20 cellular contexts compared by ENCODE assay signal in the genomic region with DNA sequence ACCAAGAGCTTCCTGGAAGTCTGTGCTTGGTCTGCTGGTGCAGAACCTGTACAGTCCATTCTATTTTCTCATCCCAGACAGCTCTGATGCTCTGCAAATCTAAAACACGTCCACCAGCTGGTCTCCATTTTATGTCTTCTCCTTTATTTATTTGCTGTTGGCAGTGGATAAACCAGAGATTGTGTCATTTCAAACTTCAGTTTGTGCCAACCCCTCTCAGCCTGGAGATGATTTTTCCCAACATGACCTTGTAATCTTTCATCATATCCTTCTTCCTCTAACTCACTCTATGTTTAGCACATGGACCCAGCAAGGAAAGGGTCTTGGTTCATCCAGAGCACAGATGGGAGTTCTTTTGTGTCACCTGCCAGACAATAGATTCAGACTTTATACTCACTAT.
DNase-seq lines count a peak whose midpoint lies in the region; ATAC-seq and TF ChIP-seq lines count a peak whose summit lies in the region.
"Had no signal": no experiment of that assay in that cellular context is flagged by ENCODE, and none has a peak within 500 bp of the region (broad histone marks: within the 10 kb centered on the region; RNA-seq: fewer than 3 reads in every experiment).

No MANE protein-coding gene starts in this region.

- no peak overlapping the region for H3K27ac Mint-ChIP-seq in natural killer cell
- H3K27ac Mint-ChIP-seq: B cell; CD4-positive, alpha-beta T cell; CD8-positive, alpha-beta T cell had no signal

- H3K4me3 ChIP-seq in AG10803 (ENCODE audit: low read length) = no peak overlapping the region
- no peak overlapping the region for H3K4me3 ChIP-seq in GM23248
- H3K4me3 ChIP-seq in spleen = no peak overlapping the region
- H3K4me3 ChIP-seq: BLaER1 treated with 17β-estradiol and CSF1 and Interleukin-3, amounts not matched to agents 10 nM and 100 nM had no signal

- no peak overlapping the region for H3K4me3 Mint-ChIP-seq in natural killer cell
- H3K4me3 Mint-ChIP-seq: B cell; CD4-positive, alpha-beta T cell; CD8-positive, alpha-beta T cell had no signal

- intact Hi-C loops in spleen (cut with DNase I; ENCODE audit: low total_unique reads) = no loop called here
- intact Hi-C loops in natural killer cell (cut with micrococcal nuclease) = no loop called here

- no peaks in the 10 kb centered on the region for H4K20me1 ChIP-seq in GM23248 (ENCODE audit: insufficient read depth)
- H4K20me1 ChIP-seq: BLaER1 treated with 17β-estradiol and CSF1 and Interleukin-3, amounts not matched to agents 10 nM and 100 nM had no signal

- H3K4me1 Mint-ChIP-seq in natural killer cell = no peaks in the 10 kb centered on the region
- H3K4me1 Mint-ChIP-seq: B cell had no signal

- no peak overlapping the region for H2AFZ ChIP-seq in GM23248

- H3K9me3 ChIP-seq in GM23248 (ENCODE audit: low read depth) (no peaks in the 10 kb centered on the region), spleen (no peaks in the 10 kb centered on the region)
- H3K9me3 ChIP-seq: BLaER1 treated with 17β-estradiol and CSF1 and Interleukin-3, amounts not matched to agents 10 nM and 100 nM; Caco-2 had no signal

- TF ChIP-seq CTCF in AG10803 (conservative IDR thresholded peaks at IDR 0.05; ENCODE audit: low read length) = no peak
- TF ChIP-seq CTCF in spleen (IDR thresholded peaks at IDR 0.05 in 8 of 11, conservative IDR thresholded peaks at IDR 0.05 in 3 of 11) = no peak
- TF ChIP-seq CTCF in natural killer cell (IDR thresholded peaks at IDR 0.05) = no peak

- H3K27ac ChIP-seq in GM23248 (no peak overlapping the region), spleen (no peak overlapping the region)
- H3K27ac ChIP-seq: BLaER1 treated with 17β-estradiol and CSF1 and Interleukin-3, amounts not matched to agents 10 nM and 100 nM; C4-2B had no signal

- no peaks in the 10 kb centered on the region for H3K9me2 ChIP-seq in GM23248 (ENCODE audit: insufficient read depth)

- no peaks in the 10 kb centered on the region for H3K9me3 Mint-ChIP-seq in natural killer cell
- H3K9me3 Mint-ChIP-seq: CD4-positive, alpha-beta T cell; CD8-positive, alpha-beta T cell had no signal

- H3K79me2 ChIP-seq in GM23248 (ENCODE audit: insufficient read depth) = no peaks in the 10 kb centered on the region

- no peaks in the 10 kb centered on the region for H3K36me3 Mint-ChIP-seq in natural killer cell
- H3K36me3 Mint-ChIP-seq: CD8-positive, alpha-beta T cell had no signal

- H3K27me3 Mint-ChIP-seq in natural killer cell (ENCODE audit: low read depth in 2 of 2) = peaks cover 15 to 32% of the 10 kb centered on the region in 2 donors

- no peaks in the 10 kb centered on the region for H3K27me3 ChIP-seq in GM23248 (replicated peaks; ENCODE audit: insufficient read depth)
- H3K27me3 ChIP-seq in spleen (replicated peaks in 1 of 7) = peaks cover 0 to 21% (median 0%) of the 10 kb centered on the region in 7 donors
- H3K27me3 ChIP-seq: BLaER1 treated with 17β-estradiol and CSF1 and Interleukin-3, amounts not matched to agents 10 nM and 100 nM had no signal

- WGBS in GM23248 (ENCODE audit: low coverage in 1 of 2, low lambda C conversion rate in 2 of 2, missing lambda C conversion rate in 2 of 2), 2 experiments = 5 to 6% methylated on average over 1 of the region's 1 CpG
- 40 to 79% (median 58%) methylated on average over 1 of the region's 1 CpG for WGBS in spleen, 5 donors

- peaks cover 17% of the 10 kb centered on the region for H3K4me1 ChIP-seq in GM23248 (ENCODE audit: insufficient read depth)
- no peaks in the 10 kb centered on the region for H3K4me1 ChIP-seq in spleen
- H3K4me1 ChIP-seq: BLaER1 treated with 17β-estradiol and CSF1 and Interleukin-3, amounts not matched to agents 10 nM and 100 nM; Caco-2 had no signal

- peak; percentile 49 for ATAC-seq in left lobe of liver
- ATAC-seq in HG02588 (IDR thresholded peaks at IDR 0.05; ENCODE audit: unreplicated experiment) = no peak
- ATAC-seq in GM19397 (IDR thresholded peaks at IDR 0.05; ENCODE audit: unreplicated experiment) = no peak
- no peak for ATAC-seq in natural killer cell
- ATAC-seq: CD8-positive, alpha-beta T cell had no signal

- no peak overlapping the region for H3K9ac ChIP-seq in GM23248
- H3K9ac ChIP-seq: BLaER1 treated with 17β-estradiol and CSF1 and Interleukin-3, amounts not matched to agents 10 nM and 100 nM had no signal

- no peak overlapping the region for H3K4me2 ChIP-seq in GM23248 (ENCODE audit: unreplicated experiment)
- H3K4me2 ChIP-seq: BLaER1 treated with 17β-estradiol and CSF1 and Interleukin-3, amounts not matched to agents 10 nM and 100 nM had no signal

- in situ Hi-C loops in GM23248 (cut with MboI) = no loop called here

- H3K36me3 ChIP-seq in GM23248 (ENCODE audit: low read depth) (no peaks in the 10 kb centered on the region), spleen (no peaks in the 10 kb centered on the region)
- H3K36me3 ChIP-seq: BLaER1 treated with 17β-estradiol and CSF1 and Interleukin-3, amounts not matched to agents 10 nM and 100 nM had no signal

- DNase-seq in AG10803 (ENCODE audit: low read depth) = peak; percentile 86
- DNase-seq in GM23248 = peak; percentile 20
- DNase-seq in fibroblast of gingiva (ENCODE audit: low read depth) = peak; percentile 7
- DNase-seq in left lobe of liver (ENCODE audit: low spot score) = no peak
- DNase-seq in spleen = no peak
- DNase-seq in natural killer cell = no peak
- DNase-seq: 8988T; ACHN; AML-193; Caco-2; Calu3; CD4-positive, alpha-beta T cell; CD8-positive, alpha-beta T cell; DMS79 treated with DMSO at 0.1 percent for 48 hours; GF-D8 had no signal

- no peak for TF ChIP-seq POLR2A in spleen (IDR thresholded peaks at IDR 0.05)

- peaks cover 15% of the 10 kb centered on the region for H3F3A ChIP-seq in GM23248 (ENCODE audit: insufficient read depth)

Comparison
In these comparisons a context has a peak if more than half of its experiments do, and no peak if none do; other contexts are left out.
1. DNase-seq: peak in AG10803 (single experiment), GM23248 (single experiment) and fibroblast of gingiva (single experiment); none in left lobe of liver (single experiment), spleen (single experiment) and natural killer cell (single experiment).